ENCODE assay signal across 1 cellular context in genomic region chr16:89443727-89444084, GRCh38.
A peak's percentile ranks its signal among the peaks of the same experiment; 100 is the strongest.
TF ChIP-seq lines count a peak whose summit lies in the region.

No MANE protein-coding gene starts in this region.

TF ChIP-seq in HepG2, 621 proteins besides CTCF, POLR2A, EP300 and RAD21 (continued from another document and continues in another):
- TF ChIP-seq ZNF687 (CRISPR knock-in tag; IDR thresholded peaks at IDR 0.05) (peak; percentile 54), ZBTB26 (CRISPR knock-in tag; IDR thresholded peaks at IDR 0.05; ENCODE audit: borderline replicate concordance) (no peak), SNAI1 (CRISPR knock-in tag; IDR thresholded peaks at IDR 0.05; ENCODE audit: borderline replicate concordance) (peak; percentile 22; the same call in 1 of the 2 replicates), PATZ1 (CRISPR knock-in tag; IDR thresholded peaks at IDR 0.05) (0 out of 2 replicates have a peak, but pooled peaks have one; percentile 22), FOSL2 (CRISPR knock-in tag; IDR thresholded peaks at IDR 0.05) (no peak), ZNF501 (CRISPR knock-in tag; IDR thresholded peaks at IDR 0.05) (peak; percentile 16; the same call in 1 of the 2 replicates), ZNF572 (CRISPR knock-in tag; IDR thresholded peaks at IDR 0.05) (0 out of 2 replicates have a peak, but pooled peaks have one; percentile 44), HNF1B (CRISPR knock-in tag; IDR thresholded peaks at IDR 0.05) (0 out of 2 replicates have a peak, but pooled peaks have one; percentile 14), ZNF318 (CRISPR knock-in tag; IDR thresholded peaks at IDR 0.05) (no peak), JARID2 (CRISPR knock-in tag; IDR thresholded peaks at IDR 0.05; ENCODE audit: insufficient replicate concordance) (no peak), ZFY (CRISPR knock-in tag; IDR thresholded peaks at IDR 0.05) (no peak), MXI1 (IDR thresholded peaks at IDR 0.05; ENCODE audit: borderline replicate concordance, low read depth, low read length) (0 out of 3 replicates have a peak, but pooled peaks have one; percentile 2), TSC22D2 (CRISPR knock-in tag; IDR thresholded peaks at IDR 0.05; ENCODE audit: borderline replicate concordance) (0 out of 2 replicates have a peak, but pooled peaks have one; percentile 33), NFIC (IDR thresholded peaks at IDR 0.05; ENCODE audit: low read length) (no peak), ZNF639 (CRISPR knock-in tag; conservative IDR thresholded peaks at IDR 0.05) (0 out of 2 replicates have a peak, but pooled peaks have one; percentile 22), ZNF605 (CRISPR knock-in tag; IDR thresholded peaks at IDR 0.05) (peak; percentile 47; the same call in 1 of the 2 replicates), ZNF292 (CRISPR knock-in tag; IDR thresholded peaks at IDR 0.05; ENCODE audit: borderline replicate concordance, low read depth) (0 out of 2 replicates have a peak, but pooled peaks have one; percentile 27), BRF2 (CRISPR knock-in tag; IDR thresholded peaks at IDR 0.05) (0 out of 2 replicates have a peak, but pooled peaks have one; percentile 41), SALL1 (CRISPR knock-in tag; IDR thresholded peaks at IDR 0.05) (0 out of 2 replicates have a peak, but pooled peaks have one; percentile 13), UBTF (CRISPR knock-in tag; IDR thresholded peaks at IDR 0.05) (peak; percentile 12; the same call in 1 of the 2 replicates), CHD4 (IDR thresholded peaks at IDR 0.05; ENCODE audit: borderline replicate concordance, low read length) (no peak), ZBTB7B (CRISPR knock-in tag; IDR thresholded peaks at IDR 0.05) (0 out of 2 replicates have a peak, but pooled peaks have one; percentile 7), ZNF136 (CRISPR knock-in tag; IDR thresholded peaks at IDR 0.05; ENCODE audit: low read depth) (peak; percentile 91; the same call in 1 of the 2 replicates), JUNB (CRISPR knock-in tag; IDR thresholded peaks at IDR 0.05; ENCODE audit: borderline replicate concordance) (no peak), ZNF768 (CRISPR knock-in tag; IDR thresholded peaks at IDR 0.05) (peak; percentile 62)
